Comparison of ENCODE assay signal across 8 cellular contexts in the genomic region with DNA sequence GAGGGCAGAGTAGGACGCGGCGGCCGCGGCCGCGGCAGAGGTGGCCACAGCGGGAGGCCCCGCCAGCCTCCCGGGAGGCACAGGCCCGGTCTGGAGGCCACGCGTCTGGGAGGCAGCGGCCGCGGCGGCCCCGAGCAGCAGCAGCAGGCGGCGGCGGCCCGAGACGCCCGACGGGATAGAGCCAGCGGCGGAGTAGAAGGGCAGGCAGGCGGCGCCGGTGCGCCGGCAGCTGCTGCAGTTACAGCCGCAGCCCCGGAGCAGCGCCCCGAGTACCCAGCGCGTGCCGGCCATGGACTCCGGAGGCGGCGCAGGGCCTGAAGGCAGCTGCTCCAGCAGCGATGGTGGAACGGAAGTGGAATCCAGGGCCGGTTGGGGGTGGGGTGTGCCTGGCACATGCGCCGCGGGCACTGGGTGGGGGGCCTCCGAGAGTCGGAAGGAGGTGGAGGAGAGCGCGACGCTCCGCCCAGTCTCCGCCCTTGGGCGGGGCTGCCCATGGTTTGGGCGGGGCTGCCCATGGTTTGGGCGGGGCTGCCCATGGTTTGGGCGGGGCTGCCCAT. TPM values are rescaled to one million over a fixed set of nuclear protein-coding genes. Genes with fewer than 3 reads are reported as not detected.
A peak's percentile ranks its signal among the peaks of the same experiment; 100 is the strongest.
DNase-seq lines count a peak whose midpoint lies in the region; ATAC-seq and TF ChIP-seq lines count a peak whose summit lies in the region.

A gene with protein sequence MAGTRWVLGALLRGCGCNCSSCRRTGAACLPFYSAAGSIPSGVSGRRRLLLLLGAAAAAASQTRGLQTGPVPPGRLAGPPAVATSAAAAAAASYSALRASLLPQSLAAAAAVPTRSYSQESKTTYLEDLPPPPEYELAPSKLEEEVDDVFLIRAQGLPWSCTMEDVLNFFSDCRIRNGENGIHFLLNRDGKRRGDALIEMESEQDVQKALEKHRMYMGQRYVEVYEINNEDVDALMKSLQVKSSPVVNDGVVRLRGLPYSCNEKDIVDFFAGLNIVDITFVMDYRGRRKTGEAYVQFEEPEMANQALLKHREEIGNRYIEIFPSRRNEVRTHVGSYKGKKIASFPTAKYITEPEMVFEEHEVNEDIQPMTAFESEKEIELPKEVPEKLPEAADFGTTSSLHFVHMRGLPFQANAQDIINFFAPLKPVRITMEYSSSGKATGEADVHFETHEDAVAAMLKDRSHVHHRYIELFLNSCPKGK (minus strand): TSS at position 354 of the 557 bp plus-strand sequence. CDS start 63 bp downstream, at position 291.

- peak; percentile 50 for DNase-seq in DMS79 (lab: John Stamatoyannopoulos, UW)
- no peak for DNase-seq in Panc1 (ENCODE audit: low read depth, low spot score)
- DNase-seq in activated T-cell treated with anti-CD3 and anti-CD28 coated beads, Interleukin-2, amount 50 U/mL, for 4 hours: peak; percentile 93
- peak; percentile 97 for DNase-seq in esophagus muscularis mucosa (ENCODE audit: extremely low spot score)
- peak; percentile 95 for DNase-seq in myocyte (ENCODE audit: low read depth)
- peak; percentile 91 to 93 for DNase-seq in stimulated activated CD8-positive, alpha-beta memory T cell treated with anti-CD3 and anti-CD28 coated beads, Interleukin-7, amount 100 ng/mL, for 4 hours (ENCODE audit: low read depth in 2 of 2)

- WGBS in esophagus muscularis mucosa: under 1% methylated on average over 16 of the region's 59 CpGs

- peak within 1 kb of the TSS; percentile 91 to 97 (median 96) for H3K27ac Mint-ChIP-seq in IgD-negative memory B cell

- BruUV-seq in Panc1 (replicated peaks; lab: Mats Ljungman, UMichigan): no TSS peak

- H3K36me3 ChIP-seq in Panc1 (ENCODE audit: control insufficient read depth, insufficient read depth, low read length): no peaks in the 10 kb centered on the region; the same call in none of the 2 replicates
- peaks cover 4 to 13% (median 9%) of the 10 kb centered on the region in 4 donors for H3K36me3 ChIP-seq in esophagus muscularis mucosa

- no peak for TF ChIP-seq CTCF in Panc1 (IDR thresholded peaks at IDR 0.05)
- peak in 1 of 3 experiments; percentile 18 for TF ChIP-seq CTCF in esophagus muscularis mucosa (IDR thresholded peaks at IDR 0.05)

- TF ChIP-seq EP300 in esophagus muscularis mucosa (IDR thresholded peaks at IDR 0.05): no peak

- no peak for TF ChIP-seq POLR2A in esophagus muscularis mucosa (IDR thresholded peaks at IDR 0.05; ENCODE audit: low read depth)

- POLR2A ChIA-PET in Panc1 (lab: Charles Lee): interaction anchor here (0.7 kb wide), 1 partner anchor 134 kb away, joined by 12 read pairs; no protein-coding TSS in a partner anchor

- peaks cover 6% of the 10 kb centered on the region; the same call in 1 of the 2 replicates for H3K4me1 ChIP-seq in Panc1 (ENCODE audit: control insufficient read depth, insufficient read depth, low read length)
- H3K4me1 ChIP-seq in esophagus muscularis mucosa: peaks cover 26 to 33% (median 30%) of the 10 kb centered on the region in 4 donors

- ATAC-seq in GM21529 (IDR thresholded peaks at IDR 0.05; ENCODE audit: unreplicated experiment) (peak; percentile 66), Panc1 (peak; percentile 96)
- peak; percentile 88 to 90 for ATAC-seq in activated T-cell treated with anti-CD3 and anti-CD28 coated beads, Interleukin-2, amount 50 U/mL, for 4 hours

- peaks cover 23 to 39% (median 33%) of the 10 kb centered on the region in 3 donors for H3K4me1 Mint-ChIP-seq in IgD-negative memory B cell
- peaks cover 28% of the 10 kb centered on the region for H3K4me1 Mint-ChIP-seq in activated T-cell treated with anti-CD3 and anti-CD28 coated beads, Interleukin-2, amount 50 U/mL, for 4 hours (ENCODE audit: low read depth)

- H3K9me3 Mint-ChIP-seq in IgD-negative memory B cell: no peaks in the 10 kb centered on the region
- no peaks in the 10 kb centered on the region for H3K9me3 Mint-ChIP-seq in activated T-cell treated with anti-CD3 and anti-CD28 coated beads, Interleukin-2, amount 50 U/mL, for 4 hours

- H3K27me3 ChIP-seq in Panc1 (ENCODE audit: control insufficient read depth, insufficient read depth, low read length) (no peaks in the 10 kb centered on the region), esophagus muscularis mucosa (no peaks in the 10 kb centered on the region)

- H3K36me3 Mint-ChIP-seq in IgD-negative memory B cell: peaks cover 3% of the 10 kb centered on the region
- peaks cover 10% of the 10 kb centered on the region for H3K36me3 Mint-ChIP-seq in activated T-cell treated with anti-CD3 and anti-CD28 coated beads, Interleukin-2, amount 50 U/mL, for 4 hours (ENCODE audit: insufficient read depth)

- in situ Hi-C loops in Panc1 (cut with HindIII; ENCODE audit: low pct_unique_long_range_greater_than_20kb, low sequenced_read_pairs): no loop called here

- H3K4me3 Mint-ChIP-seq in IgD-negative memory B cell: peak within 1 kb of the TSS; percentile 94 to 99 (median 97)
- peak within 1 kb of the TSS; percentile 91 for H3K4me3 Mint-ChIP-seq in activated T-cell treated with anti-CD3 and anti-CD28 coated beads, Interleukin-2, amount 50 U/mL, for 4 hours

- no peaks in the 10 kb centered on the region for H3K27me3 Mint-ChIP-seq in IgD-negative memory B cell
- H3K27me3 Mint-ChIP-seq in activated T-cell treated with anti-CD3 and anti-CD28 coated beads, Interleukin-2, amount 50 U/mL, for 4 hours (ENCODE audit: low read depth): no peaks in the 10 kb centered on the region

- H3K27ac ChIP-seq in Panc1 (ENCODE audit: low read length): peak within 1 kb of the TSS; percentile 89
- peak within 1 kb of the TSS; percentile 91 to 99 (median 95) for H3K27ac ChIP-seq in esophagus muscularis mucosa (replicated peaks in 1 of 4)

- H3K9me3 ChIP-seq in Panc1 (ENCODE audit: control insufficient read depth, insufficient read depth, low read depth, low read length) (no peaks in the 10 kb centered on the region), esophagus muscularis mucosa (no peaks in the 10 kb centered on the region)

- CTCF ChIA-PET in Panc1 (lab: Charles Lee): interaction anchor here (0.7 kb wide), 3 partner anchors 70 to 170 kb away, joined by 4 to 7 read pairs (median 5); a partner anchor contains a TSS

- intact Hi-C loops in Panc1 (cut with micrococcal nuclease; ENCODE audit: unreplicated experiment): loop anchor here (10.0 kb wide), 1 partner anchor 165 kb away; no protein-coding TSS in a partner anchor
- intact Hi-C loops in esophagus muscularis mucosa (cut with DNase I): loop anchor here (5.0 kb wide), 5 partner anchors 63 to 168 kb away; a partner anchor contains a TSS

- H3K4me3 ChIP-seq in Panc1 (ENCODE audit: low read depth in 2 of 2, low read length in 2 of 2) (peak within 1 kb of the TSS; percentile 82 to 86), esophagus muscularis mucosa (peak within 1 kb of the TSS; percentile 83 to 99 (median 98))

RNA-seq across cellular contexts. Expression of the gene that starts here (rescaled TPM):
- polyA plus RNA-seq in IgD-negative memory B cell: 61.5 TPM
- total RNA-seq in Panc1 (2021; ENCODE audit: unreplicated experiment): 59.9 TPM
- 44.3 TPM for polyA plus RNA-seq in Panc1 (2012; ENCODE audit: insufficient read length)
- total RNA-seq in activated T-cell treated with anti-CD3 and anti-CD28 coated beads, Interleukin-2, amount 50 U/mL, for 4 hours: 100 to 1,000 TPM in 2 of 3 donors, 10 to 100 TPM in 1; 93.5 to 105 (median 103) TPM
- 10 to 100 TPM; 47.8 to 68.8 (median 53.9) TPM for total RNA-seq in esophagus muscularis mucosa
- total RNA-seq in myocyte: 194 and 204 TPM in 2 replicates
- polyA plus RNA-seq in myocyte (2012): 75.9 TPM
